In genomic region chr16:19330801-19331484, GRCh38 we compare ENCODE assay signal across 12 cellular contexts. TPM values are rescaled to one million over a fixed set of nuclear protein-coding genes. Genes with fewer than 3 reads are reported as not detected.
DNase-seq lines count a peak whose midpoint lies in the region; ATAC-seq, FAIRE-seq and TF ChIP-seq lines count a peak whose summit lies in the region.
"Had no signal": no experiment of that assay in that cellular context is flagged by ENCODE, and none has a peak within 500 bp of the region (broad histone marks: within the 10 kb centered on the region; RNA-seq: fewer than 3 reads in every experiment).

No MANE protein-coding gene starts in this region.

- H3K36me3 ChIP-seq in H1 (ENCODE audit: control insufficient read depth in 2 of 4, insufficient read depth in 4 of 4, low read length in 3 of 4) (no peaks in the 10 kb centered on the region), mesodermal cell (ENCODE audit: control insufficient read depth, insufficient read depth, low read length) (no peaks in the 10 kb centered on the region)

- CTCF ChIA-PET in H1 (lab: Charles Lee; ENCODE audit: partially characterized antibody): interaction anchor here (0.7 to 1.4 kb wide), 3 partner anchors 65 to 245 kb away, joined by 3 to 4 read pairs (median 4); no protein-coding TSS in a partner anchor

- H4K91ac ChIP-seq in H1 (replicated peaks; ENCODE audit: insufficient read length, low read length): no peak overlapping the region

- no peak overlapping the region for H3K18ac ChIP-seq in H1 (ENCODE audit: extremely low read depth, low read length)

- TF ChIP-seq EP300 in H1 (IDR thresholded peaks at IDR 0.05; ENCODE audit: borderline replicate concordance in 1 of 2, low read depth in 2 of 2, low read length in 2 of 2): no peak

- H4K5ac ChIP-seq in H1 (ENCODE audit: insufficient read length, low read depth, low read length): no peak overlapping the region

- H2BK12ac ChIP-seq in H1 (ENCODE audit: low read depth, low read length): peak overlapping the region; percentile 55; the same call in 1 of the 2 replicates

- no peak overlapping the region for H4K8ac ChIP-seq in H1 (ENCODE audit: extremely low read depth, insufficient read depth, low read length)

- POLR2A ChIA-PET in H1 (lab: Charles Lee; ENCODE audit: partially characterized antibody): no interaction called here

- H4K20me1 ChIP-seq in H1 (replicated peaks in 1 of 2; ENCODE audit: control insufficient read depth in 1 of 2, insufficient read depth in 2 of 2, low read length in 2 of 2): no peaks in the 10 kb centered on the region

- no peak overlapping the region for H3K23ac ChIP-seq in H1 (ENCODE audit: insufficient read length)

- 0 out of 2 replicates have a peak overlapping the region, but pooled peaks have one; percentile 1 for H2BK15ac ChIP-seq in H1 (ENCODE audit: low read length)

- TF ChIP-seq POLR2A in H1 (IDR thresholded peaks at IDR 0.05; ENCODE audit: control extremely low read depth in 1 of 2, low read depth in 2 of 2, low read length in 2 of 2): no peak

- H3K14ac ChIP-seq in H1 (ENCODE audit: insufficient read length): no peak overlapping the region

- TF ChIP-seq RAD21 in H1 (IDR thresholded peaks at IDR 0.05 in 1 of 2, conservative IDR thresholded peaks at IDR 0.05 in 1 of 2; ENCODE audit: low read depth in 2 of 2, low read length in 2 of 2): no peak

- FAIRE-seq in H1 (lab: Jason Lieb, UNC): no peak

- H3K4me3 ChIP-seq in H1 (ENCODE audit: extremely low read depth in 1 of 4, insufficient read depth in 2 of 4, low read depth in 3 of 4, low read length in 4 of 4): no peak overlapping the region
- H3K4me3 ChIP-seq in mesodermal cell (ENCODE audit: extremely low read depth, insufficient read depth, low read length, poor library complexity, severe bottlenecking): no peak overlapping the region

- H3K27me3 ChIP-seq in H1 (replicated peaks in 1 of 4; ENCODE audit: control insufficient read depth in 3 of 4, extremely low read depth in 1 of 4, insufficient read depth in 3 of 4, low read length in 3 of 4): no peaks in the 10 kb centered on the region

- H2BK5ac ChIP-seq in H1 (ENCODE audit: low read depth, low read length): no peak overlapping the region

- H3K79me1 ChIP-seq in H1 (ENCODE audit: low read depth, low read length): no peaks in the 10 kb centered on the region

- peak overlapping the region; percentile 71 for H2AFZ ChIP-seq in H1 (ENCODE audit: low read length)

- no peak overlapping the region for H3K9ac ChIP-seq in H1 (replicated peaks in 1 of 4; ENCODE audit: extremely low read depth in 1 of 4, low read depth in 3 of 4, low read length in 3 of 4)

- H2BK20ac ChIP-seq in H1 (ENCODE audit: low read length): peak overlapping the region; percentile 63; the same call in 1 of the 2 replicates

- H3K9me3 ChIP-seq in H1 (ENCODE audit: insufficient read depth in 2 of 2, low read depth in 1 of 2, low read length in 1 of 2) (peaks cover 0 to 2% of the 10 kb centered on the region in 2 experiments; a peak in 2 of 4 replicates), mesodermal cell (ENCODE audit: control insufficient read depth, low read length) (peaks cover 9% of the 10 kb centered on the region)

- ATAC-seq in GM21737 (IDR thresholded peaks at IDR 0.05; ENCODE audit: unreplicated experiment) (no peak), GM18867 (IDR thresholded peaks at IDR 0.05; ENCODE audit: unreplicated experiment) (no peak)
- ATAC-seq: activated T-cell treated with anti-CD3 and anti-CD28 coated beads, Interleukin-2, amount 50 U/mL, for 4 hours had no signal

- H3K27ac ChIP-seq in H1 (ENCODE audit: low read depth, low read length): no peak overlapping the region
- H3K27ac ChIP-seq in mesodermal cell (ENCODE audit: low read depth, low read length, severe bottlenecking): peak overlapping the region; percentile 72

- 86% methylated on average over 6 of the region's 6 CpGs; no CpG with 5 or more reads in 1 of the 2 experiments for WGBS in H1 (ENCODE audit: extremely low coverage in 1 of 2, insufficient coverage in 1 of 2, insufficient read length in 1 of 2, insufficient replicate concordance in 2 of 2, low coverage in 1 of 2, low lambda C conversion rate in 2 of 2, missing lambda C conversion rate in 1 of 2), 2 experiments
- WGBS in mesodermal cell (ENCODE audit: insufficient coverage in 2 of 2), 2 experiments: 74 to 79% methylated on average over 5 to 6 of the region's 6 CpGs

- H2AK5ac ChIP-seq in H1 (ENCODE audit: low read depth, low read length): no peak overlapping the region

- no peaks in the 10 kb centered on the region for H3K23me2 ChIP-seq in H1 (ENCODE audit: low read depth, low read length)

- DNase-seq in Daoy (ENCODE audit: low read depth) (peak; percentile 81), NCI-H2029 treated with DMSO at 0.1 percent for 48 hours (lab: John Stamatoyannopoulos, UW) (peak; percentile 43), H1 (ENCODE audit: low read depth in 1 of 2, low spot score in 2 of 2) (no peak), HT-29 (ENCODE audit: low spot score) (no peak), NCI-H146 (lab: John Stamatoyannopoulos, UW) (no peak)
- DNase-seq: activated T-cell treated with anti-CD3 and anti-CD28 coated beads, Interleukin-2, amount 50 U/mL, for 4 hours; CD4-positive, alpha-beta T cell; NCI-H2227 treated with DMSO at 0.1 percent for 48 hours had no signal

- H3K56ac ChIP-seq in H1 (replicated peaks; ENCODE audit: insufficient read length, low read depth, low read length): no peak overlapping the region

- TF ChIP-seq CTCF in H1 (IDR thresholded peaks at IDR 0.05; ENCODE audit: control extremely low read depth in 1 of 3, insufficient read depth in 1 of 3, low read depth in 1 of 3, low read length in 3 of 3): no peak

- no peaks in the 10 kb centered on the region for H3K79me2 ChIP-seq in H1 (ENCODE audit: control insufficient read depth in 1 of 2, insufficient read depth in 2 of 2, low read length in 2 of 2)

- peaks cover 0 to 9% (median 3%) of the 10 kb centered on the region in 4 experiments; a peak in 3 of 7 replicates for H3K4me1 ChIP-seq in H1 (replicated peaks in 1 of 4; ENCODE audit: control insufficient read depth in 3 of 4, insufficient read depth in 4 of 4, low read length in 3 of 4)
- peaks cover 12% of the 10 kb centered on the region for H3K4me1 ChIP-seq in mesodermal cell (ENCODE audit: control insufficient read depth, insufficient read depth, low read length, poor library complexity, severe bottlenecking)

- H2BK120ac ChIP-seq in H1 (replicated peaks; ENCODE audit: low read depth, low read length): no peak overlapping the region

- no peak overlapping the region for H3K4ac ChIP-seq in H1 (replicated peaks; ENCODE audit: insufficient read length, low read depth, low read length)

- H3K4me2 ChIP-seq in H1 (ENCODE audit: insufficient read depth in 1 of 2, low read depth in 2 of 2, low read length in 2 of 2): no peak overlapping the region; a peak in 1 of 4 replicates

TF ChIP-seq in H1, 55 proteins besides CTCF, POLR2A, EP300 and RAD21 (continues in another document):
- TF ChIP-seq KDM5A (IDR thresholded peaks at IDR 0.05; ENCODE audit: low read length) (no peak), HDAC6 (IDR thresholded peaks at IDR 0.05; ENCODE audit: low read depth, low read length) (no peak)

RNA-seq across cellular contexts. Expression of gene CLEC19A, which starts 45.4 kb away (rescaled TPM):
- total RNA-seq in Daoy (2014; rRNA removed; shearing (Covaris generic)): not detected in 2 replicates
- total RNA-seq in H1 (2021; fragmentation: NEBNext Ultra II Directional; extraction: Animal tissue kit (Norgen Biotek cat#: 25700)): 0.35 and 1.2 TPM in 2 replicates
- polyA plus RNA-seq in H1 (2011; rRNA removed): 0.88 and 1.5 TPM in 2 replicates
- 0.98 TPM for polyA plus RNA-seq in H1 (2011; cell fraction: cytosol; rRNA removed)
- 2.6 TPM for polyA plus RNA-seq in H1 (2011; cell fraction: nucleus; rRNA removed)
- polyA plus RNA-seq in H1 (2012, experiment 1 of 2): 0.57 to 0.83 TPM (median 0.64 TPM) in 3 of 4 replicates, not detected in the other
- polyA plus RNA-seq in H1 (2012, experiment 2 of 2): not detected
- 0.18 TPM for polyA plus RNA-seq in H1 (2013, experiment 1 of 2)
- polyA plus RNA-seq in H1 (2013, experiment 2 of 2): 0.29 TPM
- 0.63 and 1.5 TPM in 2 replicates for polyA minus RNA-seq in H1 (2011; rRNA and poly(A)+ RNA removed)
- not detected for polyA minus RNA-seq in H1 (2011; cell fraction: cytosol; rRNA and poly(A)+ RNA removed)
- polyA minus RNA-seq in H1 (2011; cell fraction: nucleus; rRNA and poly(A)+ RNA removed): 0.80 TPM
- not detected for polyA plus RNA-seq in mesodermal cell (2013, experiment 1 of 2)
- not detected for polyA plus RNA-seq in mesodermal cell (2013, experiment 2 of 2)
- total RNA-seq in HT-29 (2014; rRNA removed; shearing (Covaris generic)): not detected in 2 replicates
- total RNA-seq: activated T-cell treated with anti-CD3 and anti-CD28 coated beads, Interleukin-2, amount 50 U/mL, for 4 hours; CD4-positive, alpha-beta T cell; progenitor cell of endocrine pancreas had no signal

Comparison
In these comparisons a context has a peak if more than half of its experiments do, and no peak if none do; other contexts are left out.
1. DNase-seq: peak in Daoy (single experiment) and NCI-H2029 treated with DMSO at 0.1 percent for 48 hours (single experiment); none in H1 (0 of 2), HT-29 (single experiment) and NCI-H146 (single experiment).